8 cellular contexts compared by ENCODE assay signal in genomic region chr5:64397552-64397951, GRCh38.
"Had no signal": no experiment of that assay in that cellular context is flagged by ENCODE, and none has a peak within 500 bp of the region (broad histone marks: within the 10 kb centered on the region; RNA-seq: fewer than 3 reads in every experiment).

No MANE protein-coding gene starts in this region.

- ATAC-seq: GM12878 had no signal

- H3K4me3 ChIP-seq: GM12878 had no signal

- DNase-seq: GDM1, GF-D8 had no signal

- FAIRE-seq: G401.6, GM12878, GM12891, GM12892, GM18507, GM19239 had no signal
